In the genomic region with DNA sequence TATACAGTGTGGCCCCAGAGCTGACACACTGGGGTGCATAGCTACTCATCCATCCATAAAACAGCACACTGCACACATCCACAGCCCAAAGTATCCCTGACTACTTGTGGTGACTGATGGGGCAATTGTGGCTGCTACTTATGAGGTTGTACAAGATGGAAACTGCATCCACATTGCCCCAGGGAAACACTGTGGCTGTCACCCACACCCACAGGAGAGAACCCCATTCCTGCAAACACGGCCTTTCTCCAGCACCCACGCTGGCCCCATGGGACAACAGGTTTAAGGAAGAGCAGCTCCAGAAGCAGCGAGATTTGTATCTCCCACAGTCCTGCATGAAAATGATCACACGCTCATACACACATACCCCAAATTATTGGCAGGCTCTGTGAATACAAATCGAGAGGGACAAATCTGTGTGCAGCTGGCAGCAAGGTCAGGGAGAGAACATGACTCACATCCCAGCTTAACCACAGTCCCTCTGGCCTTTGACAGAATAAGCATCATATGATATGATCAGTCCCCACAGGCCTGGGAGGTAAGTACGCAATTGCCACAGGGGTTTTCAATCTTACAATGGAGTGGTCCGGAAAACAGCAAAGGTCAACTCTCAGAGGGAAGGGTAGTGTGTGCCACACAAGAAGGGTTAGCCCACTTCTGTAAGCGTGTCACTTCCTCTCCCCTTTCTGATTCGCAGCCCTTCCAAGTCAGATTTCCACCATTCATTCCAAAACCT, we compare ENCODE assay signal across 8 cellular contexts.
DNase-seq lines count a peak whose midpoint lies in the region; ATAC-seq lines count a peak whose summit lies in the region.

No MANE protein-coding gene starts in this region.

- peak overlapping the region; percentile 4 for H3K27ac Mint-ChIP-seq in activated naive CD4-positive, alpha-beta T cell treated with anti-CD3 and anti-CD28 coated beads, Interleukin-2, amount 50 U/mL, for 24 hours

- H3K36me3 Mint-ChIP-seq in activated naive CD4-positive, alpha-beta T cell treated with anti-CD3 and anti-CD28 coated beads, Interleukin-2, amount 50 U/mL, for 24 hours = no peaks in the 10 kb centered on the region

- no peak overlapping the region for H3K4me3 Mint-ChIP-seq in activated naive CD4-positive, alpha-beta T cell treated with anti-CD3 and anti-CD28 coated beads, Interleukin-2, amount 50 U/mL, for 24 hours

- ATAC-seq in GM19455 (IDR thresholded peaks at IDR 0.05; ENCODE audit: unreplicated experiment) = no peak

- H3K9me3 Mint-ChIP-seq in activated naive CD4-positive, alpha-beta T cell treated with anti-CD3 and anti-CD28 coated beads, Interleukin-2, amount 50 U/mL, for 24 hours = no peaks in the 10 kb centered on the region

- no peak for DNase-seq in activated naive CD4-positive, alpha-beta T cell treated with anti-CD3 and anti-CD28 coated beads, Interleukin-2, amount 50 U/mL, for 16 hours
- DNase-seq in M059J (ENCODE audit: low read depth) (peak; percentile 96), dermis microvascular lymphatic vessel endothelial cell (ENCODE audit: low read depth in 2 of 2) (peak; percentile 25 to 94), GM19240 (ENCODE audit: insufficient read length, low spot score) (no peak)
- peak; percentile 50 for DNase-seq in stimulated activated CD8-positive, alpha-beta memory T cell treated with anti-CD3 and anti-CD28 coated beads, Interleukin-4, amount 100 ng/mL, for 48 hours
- no peak for DNase-seq in central memory CD4-positive, alpha-beta T cell

- H3K4me1 Mint-ChIP-seq in activated naive CD4-positive, alpha-beta T cell treated with anti-CD3 and anti-CD28 coated beads, Interleukin-2, amount 50 U/mL, for 24 hours = no peaks in the 10 kb centered on the region

- no peaks in the 10 kb centered on the region for H3K27me3 Mint-ChIP-seq in activated naive CD4-positive, alpha-beta T cell treated with anti-CD3 and anti-CD28 coated beads, Interleukin-2, amount 50 U/mL, for 24 hours

Comparison
In these comparisons a context has a peak if more than half of its experiments do, and no peak if none do; other contexts are left out.
1. DNase-seq: peak in M059J (single experiment), dermis microvascular lymphatic vessel endothelial cell (2 of 2) and stimulated activated CD8-positive, alpha-beta memory T cell treated with anti-CD3 and anti-CD28 coated beads, Interleukin-4, amount 100 ng/mL, for 48 hours (single experiment); none in activated naive CD4-positive, alpha-beta T cell treated with anti-CD3 and anti-CD28 coated beads, Interleukin-2, amount 50 U/mL, for 16 hours (single experiment), central memory CD4-positive, alpha-beta T cell (single experiment) and GM19240 (single experiment).